In genomic region chr4:7199771-7200441, GRCh38 we compare ENCODE assay signal across 15 cellular contexts. TPM values are rescaled to one million over a fixed set of nuclear protein-coding genes. Genes with fewer than 3 reads are reported as not detected.
"Had no signal": no experiment of that assay in that cellular context is flagged by ENCODE, and none has a peak within 500 bp of the region (broad histone marks: within the 10 kb centered on the region; RNA-seq: fewer than 3 reads in every experiment).

No MANE protein-coding gene starts in this region.

- H3K27me3 ChIP-seq: right atrium auricular region, uterus had no signal

- H3K4me3 ChIP-seq: mucosa of descending colon, right atrium auricular region, smooth muscle cell, uterus had no signal

- H3K4me1 Mint-ChIP-seq: activated naive CD8-positive, alpha-beta T cell treated with anti-CD3 and anti-CD28 coated beads, Interleukin-2, amount 10 ng/mL, durations not matched to agents 7 days and 5 days; naive thymus-derived CD4-positive, alpha-beta T cell had no signal

- H3K9me3 ChIP-seq: mucosa of descending colon, neutrophil, right atrium auricular region, uterus had no signal

- H3K4me2 ChIP-seq: smooth muscle cell had no signal

- H3K27ac Mint-ChIP-seq: activated naive CD8-positive, alpha-beta T cell treated with anti-CD3 and anti-CD28 coated beads, Interleukin-2, amount 10 ng/mL, durations not matched to agents 7 days and 5 days; naive thymus-derived CD4-positive, alpha-beta T cell; stimulated activated naive CD8-positive, alpha-beta T cell treated with anti-CD3 and anti-CD28 coated beads, Interleukin-15, Interleukin-2, amounts not matched to agents 100 ng/mL and 50 ng/mL, for 24 hours had no signal

- H3K4me1 ChIP-seq: right atrium auricular region had no signal

- H3K36me3 ChIP-seq: brain microvascular endothelial cell, neutrophil, right atrium auricular region, uterus had no signal

- H3K4me3 Mint-ChIP-seq: activated naive CD8-positive, alpha-beta T cell treated with anti-CD3 and anti-CD28 coated beads, Interleukin-2, amount 10 ng/mL, durations not matched to agents 7 days and 5 days; naive thymus-derived CD4-positive, alpha-beta T cell; stimulated activated naive CD8-positive, alpha-beta T cell treated with anti-CD3 and anti-CD28 coated beads, Interleukin-15, Interleukin-2, amounts not matched to agents 100 ng/mL and 50 ng/mL, for 24 hours had no signal

- H3K27ac ChIP-seq: brain microvascular endothelial cell, epithelial cell of prostate, neutrophil, right atrium auricular region had no signal

- ATAC-seq: mucosa of descending colon; naive thymus-derived CD4-positive, alpha-beta T cell had no signal

- H3K9me3 Mint-ChIP-seq: activated naive CD8-positive, alpha-beta T cell treated with anti-CD3 and anti-CD28 coated beads, Interleukin-2, amount 10 ng/mL, durations not matched to agents 7 days and 5 days; stimulated activated naive CD8-positive, alpha-beta T cell treated with anti-CD3 and anti-CD28 coated beads, Interleukin-15, Interleukin-2, amounts not matched to agents 100 ng/mL and 50 ng/mL, for 24 hours had no signal

- DNase-seq: activated CD4-positive, alpha-beta T cell treated with anti-CD3 and anti-CD28 coated beads for 48 hours; activated CD8-positive, alpha-beta memory T cell treated with anti-CD3 and anti-CD28 coated beads, Interleukin-2, amount 50 U/mL, for 48 hours; activated naive CD4-positive, alpha-beta T cell; activated naive CD8-positive, alpha-beta T cell treated with anti-CD3 and anti-CD28 coated beads, Interleukin-2, amount 10 ng/mL, durations not matched to agents 7 days and 5 days; brain microvascular endothelial cell; effector memory CD4-positive, alpha-beta T cell; naive thymus-derived CD4-positive, alpha-beta T cell; T-helper 2 cell had no signal

RNA-seq across cellular contexts. Expression of gene SORCS2, which starts 7.6 kb away (rescaled TPM):
- total RNA-seq: activated naive CD8-positive, alpha-beta T cell treated with anti-CD3 and anti-CD28 coated beads, Interleukin-2, amount 10 ng/mL, durations not matched to agents 7 days and 5 days had no signal
- polyA plus RNA-seq: naive thymus-derived CD4-positive, alpha-beta T cell had no signal
